Comparison of ENCODE assay signal across 12 cellular contexts in genomic region chr13:79457948-79458347, GRCh38. TPM values are rescaled to one million over a fixed set of nuclear protein-coding genes. Genes with fewer than 3 reads are reported as not detected.
A peak's percentile ranks its signal among the peaks of the same experiment; 100 is the strongest.
DNase-seq lines count a peak whose midpoint lies in the region; ATAC-seq and TF ChIP-seq lines count a peak whose summit lies in the region.
"Had no signal": no experiment of that assay in that cellular context is flagged by ENCODE, and none has a peak within 500 bp of the region (broad histone marks: within the 10 kb centered on the region; RNA-seq: fewer than 3 reads in every experiment).

No MANE protein-coding gene starts in this region.

- peaks cover 15% of the 10 kb centered on the region for H3K36me3 Mint-ChIP-seq in T-helper 2 cell treated with Interferon-gamma antibody and Interleukin-4, amounts not matched to agents 5 μg/mL and 100 μg/mL, for 36 hours (ENCODE audit: low read depth)

- 71 to 89% (median 76%) methylated on average over 2 of the region's 2 CpGs for WGBS in spleen, 5 donors
- WGBS in psoas muscle, 3 donors: 55 to 59% (median 59%) methylated on average over 2 of the region's 2 CpGs

- DNase-seq in AG08395 (ENCODE audit: low spot score) (peak; percentile 71), GF-D8 (lab: John Stamatoyannopoulos, UW) (peak; percentile 30), fibroblast of mammary gland (ENCODE audit: low read depth) (peak; percentile 90), spleen (no peak), NCI-H2171 treated with DMSO at 0.1 percent for 48 hours (lab: John Stamatoyannopoulos, UW) (no peak), psoas muscle (no peak), BE2C (no peak)
- peak; percentile 49 for DNase-seq in T-helper 2 cell treated with Interferon-gamma antibody and Interleukin-4, amounts not matched to agents 5 μg/mL and 100 μg/mL, for 36 hours (ENCODE audit: low spot score)
- DNase-seq: NCI-H2029, nephron progenitor cell, SHP77 treated with DMSO at 0.1 percent for 48 hours, uterus had no signal

- no peak overlapping the region for H3K4me3 ChIP-seq in fibroblast of mammary gland (ENCODE audit: control insufficient read depth, low read depth, low read length)
- H3K4me3 ChIP-seq in spleen: no peak overlapping the region
- H3K4me3 ChIP-seq in psoas muscle: no peak overlapping the region
- no peak overlapping the region for H3K4me3 ChIP-seq in BE2C (ENCODE audit: low read depth, low read length)
- H3K4me3 ChIP-seq: uterus had no signal

- H3K27ac ChIP-seq in spleen (no peak overlapping the region), psoas muscle (no peak overlapping the region)
- H3K27ac ChIP-seq: uterus had no signal

- H3K4me1 ChIP-seq in spleen (no peaks in the 10 kb centered on the region), psoas muscle (no peaks in the 10 kb centered on the region), BE2C (no peaks in the 10 kb centered on the region; the same call in 1 of the 2 replicates)
- H3K4me1 ChIP-seq: uterus had no signal

- H3K27me3 Mint-ChIP-seq in T-helper 2 cell treated with Interferon-gamma antibody and Interleukin-4, amounts not matched to agents 5 μg/mL and 100 μg/mL, for 36 hours (ENCODE audit: low read depth): no peaks in the 10 kb centered on the region

- TF ChIP-seq CTCF in fibroblast of mammary gland (conservative IDR thresholded peaks at IDR 0.05; ENCODE audit: control insufficient read depth, insufficient read depth, low read depth, low read length) (no peak), spleen (IDR thresholded peaks at IDR 0.05 in 8 of 11, conservative IDR thresholded peaks at IDR 0.05 in 3 of 11) (no peak), psoas muscle (IDR thresholded peaks at IDR 0.05) (no peak), BE2C (IDR thresholded peaks at IDR 0.05; ENCODE audit: low read depth, low read length) (no peak)

- H3K9me3 ChIP-seq in spleen: no peaks in the 10 kb centered on the region
- H3K9me3 ChIP-seq in psoas muscle: no peaks in the 10 kb centered on the region
- no peaks in the 10 kb centered on the region for H3K9me3 ChIP-seq in BE2C
- H3K9me3 ChIP-seq: uterus had no signal

- no peak for TF ChIP-seq POLR2A in spleen (IDR thresholded peaks at IDR 0.05)

- peak overlapping the region; percentile 85 for H3K27ac Mint-ChIP-seq in T-helper 2 cell treated with Interferon-gamma antibody and Interleukin-4, amounts not matched to agents 5 μg/mL and 100 μg/mL, for 36 hours

- H3K4me1 Mint-ChIP-seq in T-helper 2 cell treated with Interferon-gamma antibody and Interleukin-4, amounts not matched to agents 5 μg/mL and 100 μg/mL, for 36 hours (ENCODE audit: low read depth): peaks cover 68% of the 10 kb centered on the region

- no peaks in the 10 kb centered on the region for H3K36me3 ChIP-seq in spleen
- H3K36me3 ChIP-seq in psoas muscle (ENCODE audit: insufficient read depth in 1 of 2, low read depth in 1 of 2): no peaks in the 10 kb centered on the region
- no peaks in the 10 kb centered on the region for H3K36me3 ChIP-seq in BE2C
- H3K36me3 ChIP-seq: uterus had no signal

- no peak overlapping the region for H3K4me3 Mint-ChIP-seq in T-helper 2 cell treated with Interferon-gamma antibody and Interleukin-4, amounts not matched to agents 5 μg/mL and 100 μg/mL, for 36 hours
- H3K4me3 Mint-ChIP-seq: nephron progenitor cell had no signal

- peaks cover 13% of the 10 kb centered on the region for H3K9me3 Mint-ChIP-seq in T-helper 2 cell treated with Interferon-gamma antibody and Interleukin-4, amounts not matched to agents 5 μg/mL and 100 μg/mL, for 36 hours
- H3K9me3 Mint-ChIP-seq: nephron progenitor cell had no signal

- ATAC-seq in psoas muscle: no peak

- intact Hi-C loops in spleen (cut with DNase I; ENCODE audit: low total_unique reads) (no loop called here), psoas muscle (cut with DNase I) (no loop called here)

- peaks cover 0 to 6% (median 0%) of the 10 kb centered on the region in 7 donors for H3K27me3 ChIP-seq in spleen (replicated peaks in 1 of 7)
- H3K27me3 ChIP-seq in psoas muscle (ENCODE audit: insufficient read depth in 3 of 3, low read length in 2 of 3): no peaks in the 10 kb centered on the region
- H3K27me3 ChIP-seq in BE2C: no peaks in the 10 kb centered on the region
- H3K27me3 ChIP-seq: uterus had no signal

RNA-seq across cellular contexts. Expression of gene NDFIP2, which starts 23.0 kb away (rescaled TPM):
- total RNA-seq in spleen (10 to 100 TPM; 13.3 to 27.3 (median 15.6) TPM), psoas muscle (10 to 100 TPM; 26.0 to 48.2 (median 34.9) TPM)
- polyA plus RNA-seq in spleen (1 to 10 TPM; 2.1 to 5.0 (median 4.4) TPM), psoas muscle (10 to 100 TPM; 14.7 to 28.4 (median 25.7) TPM)
- polyA plus RNA-seq in BE2C (2012; ENCODE audit: insufficient read depth, insufficient read length, low read depth): 54.6 TPM

RNA-seq across cellular contexts. Expression of gene RBM26, which starts 51.9 kb away (rescaled TPM):
- 10 to 100 TPM; 56.3 to 87.6 (median 65.0) TPM for total RNA-seq in spleen
- polyA plus RNA-seq in spleen: 10 to 100 TPM; 25.6 to 38.4 (median 30.7) TPM
- total RNA-seq in psoas muscle: 10 to 100 TPM; 21.4 to 36.5 (median 25.6) TPM
- 10 to 100 TPM in 2 of 3 donors, 1 to 10 TPM in 1; 9.6 to 23.7 (median 17.0) TPM for polyA plus RNA-seq in psoas muscle
- 41.6 TPM for polyA plus RNA-seq in BE2C (2012; ENCODE audit: insufficient read depth, insufficient read length, low read depth)

Comparison
In these comparisons a context has a peak if more than half of its experiments do, and no peak if none do; other contexts are left out.
1. DNase-seq: peak in AG08395 (single experiment), GF-D8 (single experiment), T-helper 2 cell treated with Interferon-gamma antibody and Interleukin-4, amounts not matched to agents 5 μg/mL and 100 μg/mL, for 36 hours (single experiment) and fibroblast of mammary gland (single experiment); none in spleen (single experiment), NCI-H2171 treated with DMSO at 0.1 percent for 48 hours (single experiment), psoas muscle (0 of 2) and BE2C (single experiment).